Comparison of ENCODE assay signal across 8 cellular contexts in genomic region chr6:32439708-32440214, GRCh38. TPM values are rescaled to one million over a fixed set of nuclear protein-coding genes. Genes with fewer than 3 reads are reported as not detected.
DNase-seq lines count a peak whose midpoint lies in the region; ATAC-seq and TF ChIP-seq lines count a peak whose summit lies in the region.

HLA-DRA (plus strand) TSS chr6:32439887; CDS start chr6:32439951, 64 bp downstream.

- no peaks in the 10 kb centered on the region for H3K9me3 ChIP-seq in thymus (ENCODE audit: control insufficient read depth)

- H3K27ac ChIP-seq in cingulate gyrus (ENCODE audit: low read depth, low read length) (peak within 1 kb of the TSS; percentile 58), thymus (ENCODE audit: low read depth) (peak within 1 kb of the TSS; percentile 78)

- H3K27me3 ChIP-seq in thymus (ENCODE audit: control insufficient read depth, insufficient read depth) = no peaks in the 10 kb centered on the region

- H3K4me3 ChIP-seq in thymus (ENCODE audit: low read length) = peak within 1 kb of the TSS; percentile 39

- DNase-seq in G401 (ENCODE audit: low spot score) (peak; percentile 35), left colon (no peak), occipital lobe (lab: John Stamatoyannopoulos, UW) (no peak)

- no peaks in the 10 kb centered on the region for H3K4me1 ChIP-seq in thymus (ENCODE audit: control insufficient read depth, insufficient read depth, low read length)

- H3K36me3 ChIP-seq in thymus (ENCODE audit: control insufficient read depth, insufficient read depth) = no peaks in the 10 kb centered on the region

- intact Hi-C loops in left colon (cut with DNase I, micrococcal nuclease) = no loop called here

- ATAC-seq in GM19395 (IDR thresholded peaks at IDR 0.05; ENCODE audit: unreplicated experiment) = peak; percentile 83
- peak; percentile 48 for ATAC-seq in HG03457 (IDR thresholded peaks at IDR 0.05; ENCODE audit: unreplicated experiment)
- ATAC-seq in SK-N-SH treated with all-trans-retinoic acid at 6 μM for 48 hours = peak; percentile 91
- peak; percentile 68 for ATAC-seq in left colon

- WGBS in thymus = 2% methylated on average over 8 of the region's 8 CpGs

- in situ Hi-C loops in G401 (cut with HindIII; ENCODE audit: low sequenced_read_pairs) = no loop called here

TF ChIP-seq in SK-N-SH treated with all-trans-retinoic acid at 6 μM for 48 hours, 23 proteins besides CTCF, POLR2A, EP300 and RAD21:
- TF ChIP-seq SNAI2 (CRISPR knock-in tag; IDR thresholded peaks at IDR 0.05) (no peak), PPARA (CRISPR knock-in tag; IDR thresholded peaks at IDR 0.05; ENCODE audit: borderline replicate concordance) (no peak), POU6F1 (CRISPR knock-in tag; IDR thresholded peaks at IDR 0.05; ENCODE audit: borderline replicate concordance, low read depth) (no peak), CREB5 (CRISPR knock-in tag; IDR thresholded peaks at IDR 0.05; ENCODE audit: low read depth) (no peak), ARNTL (CRISPR knock-in tag; IDR thresholded peaks at IDR 0.05; ENCODE audit: borderline replicate concordance, low read depth) (no peak), ZNF565 (CRISPR knock-in tag; conservative IDR thresholded peaks at IDR 0.05; ENCODE audit: low read depth) (no peak), OSR1 (CRISPR knock-in tag; IDR thresholded peaks at IDR 0.05) (no peak), CSRNP3 (CRISPR knock-in tag; IDR thresholded peaks at IDR 0.05) (no peak), ESRRG (CRISPR knock-in tag; IDR thresholded peaks at IDR 0.05) (no peak), ZNF8 (CRISPR knock-in tag; IDR thresholded peaks at IDR 0.05) (no peak), ZFP30 (CRISPR knock-in tag; IDR thresholded peaks at IDR 0.05) (no peak)

RNA-seq across cellular contexts. Expression of gene HLA-DRA, which starts in this region (rescaled TPM):
- total RNA-seq in G401 (2014; rRNA removed; shearing (Covaris generic)) = not detected in 2 replicates
- total RNA-seq in left colon (100 to 1,000 TPM in 1 of 2 donors, 10 to 100 TPM in 1; 29.3 to 159 TPM), occipital lobe (3.9 TPM)
- 1,667 TPM for polyA plus RNA-seq in thymus

Comparison
In these comparisons a context has a peak if more than half of its experiments do, and no peak if none do; other contexts are left out.
1. Peak in DNase-seq in G401; RNA of the gene not detected or under 1 TPM.